ENCODE assay signal across 7 cellular contexts in genomic region chr1:202143011-202143767, GRCh38. TPM values are rescaled to one million over a fixed set of nuclear protein-coding genes. Genes with fewer than 3 reads are reported as not detected.
A peak's percentile ranks its signal among the peaks of the same experiment; 100 is the strongest.
DNase-seq lines count a peak whose midpoint lies in the region; ATAC-seq, FAIRE-seq and TF ChIP-seq lines count a peak whose summit lies in the region.

No MANE protein-coding gene starts in this region.

- TF ChIP-seq RAD21 in H1 (IDR thresholded peaks at IDR 0.05 in 1 of 2, conservative IDR thresholded peaks at IDR 0.05 in 1 of 2; ENCODE audit: low read depth in 2 of 2, low read length in 2 of 2), result no peak

- no peak overlapping the region for H3K14ac ChIP-seq in H1 (ENCODE audit: insufficient read length)

- peak overlapping the region; percentile 84; the same call in 1 of the 2 replicates for H2AK5ac ChIP-seq in H1 (ENCODE audit: low read depth, low read length)

- no peak for DNase-seq in SJSA1 (ENCODE audit: low read depth in 1 of 2, low spot score in 2 of 2)
- no peak for DNase-seq in H1 (ENCODE audit: low read depth in 1 of 2, low spot score in 2 of 2)
- DNase-seq in NCI-H1092 treated with DMSO at 0.1 percent for 48 hours (lab: John Stamatoyannopoulos, UW), result no peak
- no peak for DNase-seq in stimulated activated CD4-positive, alpha-beta T cell treated with anti-CD3 and anti-CD28 coated beads, Interleukin-2, amount 100 ng/mL, for 48 hours

- no peak for TF ChIP-seq EP300 in H1 (IDR thresholded peaks at IDR 0.05; ENCODE audit: borderline replicate concordance in 1 of 2, low read depth in 2 of 2, low read length in 2 of 2)

- no peak overlapping the region for H2BK20ac ChIP-seq in H1 (ENCODE audit: low read length)

- TF ChIP-seq CTCF in H1 (IDR thresholded peaks at IDR 0.05; ENCODE audit: control extremely low read depth in 1 of 3, insufficient read depth in 1 of 3, low read depth in 1 of 3, low read length in 3 of 3), result no peak

- peak overlapping the region; percentile 81; the same call in 1 of the 2 replicates for H2BK5ac ChIP-seq in H1 (ENCODE audit: low read depth, low read length)

- TF ChIP-seq POLR2A in H1 (IDR thresholded peaks at IDR 0.05; ENCODE audit: control extremely low read depth in 1 of 2, low read depth in 2 of 2, low read length in 2 of 2), result no peak

- H4K91ac ChIP-seq in H1 (replicated peaks; ENCODE audit: insufficient read length, low read length), result peak overlapping the region; percentile 23

- POLR2A ChIA-PET in H1 (lab: Charles Lee; ENCODE audit: partially characterized antibody), result interaction anchor here (1.0 to 3.0 kb wide), 7 partner anchors 8 to 135 kb away, joined by 3 to 14 read pairs (median 7); partner anchors contain the start of gene ELF3

- peaks cover 4 to 11% of the 10 kb centered on the region in 2 experiments for H4K20me1 ChIP-seq in H1 (replicated peaks in 1 of 2; ENCODE audit: control insufficient read depth in 1 of 2, insufficient read depth in 2 of 2, low read length in 2 of 2)

- ATAC-seq in GM18868 (IDR thresholded peaks at IDR 0.05; ENCODE audit: unreplicated experiment) (peak; percentile 20), HG02938 (IDR thresholded peaks at IDR 0.05; ENCODE audit: unreplicated experiment) (peak; percentile 25)

- FAIRE-seq in H1 (lab: Jason Lieb, UNC), result no peak

- no peak overlapping the region for H4K5ac ChIP-seq in H1 (ENCODE audit: insufficient read length, low read depth, low read length)

- no peak overlapping the region for H3K4ac ChIP-seq in H1 (replicated peaks; ENCODE audit: insufficient read length, low read depth, low read length)

- H3K18ac ChIP-seq in H1 (ENCODE audit: extremely low read depth, low read length), result peak overlapping the region; percentile 96

- no peak overlapping the region for H4K8ac ChIP-seq in H1 (ENCODE audit: extremely low read depth, insufficient read depth, low read length)

- H3K27ac ChIP-seq in SJSA1, result no peak overlapping the region
- H3K27ac ChIP-seq in H1 (ENCODE audit: low read depth, low read length), result no peak overlapping the region
- peak overlapping the region; percentile 53 to 75 for H3K27ac ChIP-seq in mucosa of rectum (ENCODE audit: low read depth in 2 of 2, low read length in 2 of 2)

- 56% methylated on average over 17 of the region's 17 CpGs; no CpG with 5 or more reads in 1 of the 2 experiments for WGBS in H1 (ENCODE audit: extremely low coverage in 1 of 2, insufficient coverage in 1 of 2, insufficient read length in 1 of 2, insufficient replicate concordance in 2 of 2, low coverage in 1 of 2, low lambda C conversion rate in 2 of 2, missing lambda C conversion rate in 1 of 2), 2 experiments

- no peak overlapping the region for H2AFZ ChIP-seq in H1 (ENCODE audit: low read length)

- peaks cover 8% of the 10 kb centered on the region for H3K79me1 ChIP-seq in H1 (ENCODE audit: low read depth, low read length)

- peaks cover 38% of the 10 kb centered on the region for H3K36me3 ChIP-seq in SJSA1
- H3K36me3 ChIP-seq in H1 (ENCODE audit: control insufficient read depth in 2 of 4, insufficient read depth in 4 of 4, low read length in 3 of 4), result no peaks in the 10 kb centered on the region
- peaks cover 2 to 3% of the 10 kb centered on the region in 2 donors for H3K36me3 ChIP-seq in mucosa of rectum (ENCODE audit: control insufficient read depth in 2 of 2, insufficient read depth in 2 of 2, low read length in 2 of 2)

- no peak overlapping the region for H3K23ac ChIP-seq in H1 (ENCODE audit: insufficient read length)

- H3K4me2 ChIP-seq in H1 (ENCODE audit: insufficient read depth in 1 of 2, low read depth in 2 of 2, low read length in 2 of 2), result peak overlapping the region; percentile 78 to 92

- peaks cover 13% of the 10 kb centered on the region for H3K23me2 ChIP-seq in H1 (ENCODE audit: low read depth, low read length)

- H2BK120ac ChIP-seq in H1 (replicated peaks; ENCODE audit: low read depth, low read length), result no peak overlapping the region

- peaks cover 3 to 43% of the 10 kb centered on the region in 2 experiments; a peak in 3 of 4 replicates for H3K79me2 ChIP-seq in H1 (ENCODE audit: control insufficient read depth in 1 of 2, insufficient read depth in 2 of 2, low read length in 2 of 2)

- H3K9me3 ChIP-seq in SJSA1 (replicated peaks) (no peaks in the 10 kb centered on the region; the same call in 1 of the 2 replicates), H1 (ENCODE audit: insufficient read depth in 2 of 2, low read depth in 1 of 2, low read length in 1 of 2) (no peaks in the 10 kb centered on the region), mucosa of rectum (ENCODE audit: control insufficient read depth in 2 of 2, low read length in 2 of 2) (no peaks in the 10 kb centered on the region)

- CTCF ChIA-PET in H1 (lab: Charles Lee; ENCODE audit: partially characterized antibody), result interaction anchor here (0.8 to 6.1 kb wide), 8 partner anchors 8 to 144 kb away, joined by 3 to 50 read pairs (median 6); partner anchors contain the start of gene GPR37L1

- H2BK12ac ChIP-seq in H1 (ENCODE audit: low read depth, low read length), result peak overlapping the region; percentile 87; the same call in 1 of the 2 replicates

- peak overlapping the region; percentile 7 for H2BK15ac ChIP-seq in H1 (ENCODE audit: low read length)

- H3K9ac ChIP-seq in H1 (replicated peaks in 1 of 4; ENCODE audit: extremely low read depth in 1 of 4, low read depth in 3 of 4, low read length in 3 of 4), result peak overlapping the region in 3 of 4 experiments; percentile 46 to 79 (median 58); a peak in 5 of 7 replicates
- peak overlapping the region; percentile 73 to 90 for H3K9ac ChIP-seq in mucosa of rectum (ENCODE audit: low read depth in 1 of 2, low read length in 2 of 2)

- H3K4me3 ChIP-seq in SJSA1 (peak overlapping the region; percentile 99), H1 (ENCODE audit: extremely low read depth in 1 of 4, insufficient read depth in 2 of 4, low read depth in 3 of 4, low read length in 4 of 4) (peak overlapping the region; percentile 62 to 78 (median 72)), mucosa of rectum (ENCODE audit: low read length in 2 of 2) (peak overlapping the region; percentile 65 to 89)

- H3K27me3 ChIP-seq in SJSA1 (replicated peaks) (no peaks in the 10 kb centered on the region), H1 (replicated peaks in 1 of 4; ENCODE audit: control insufficient read depth in 3 of 4, extremely low read depth in 1 of 4, insufficient read depth in 3 of 4, low read length in 3 of 4) (peaks cover 0 to 7% (median 2%) of the 10 kb centered on the region in 4 experiments; a peak in 3 of 7 replicates), mucosa of rectum (ENCODE audit: control insufficient read depth in 2 of 2, insufficient read depth in 2 of 2, low read length in 2 of 2) (no peaks in the 10 kb centered on the region)

- H3K4me1 ChIP-seq in SJSA1 (replicated peaks) (peaks cover 23% of the 10 kb centered on the region), H1 (replicated peaks in 1 of 4; ENCODE audit: control insufficient read depth in 3 of 4, insufficient read depth in 4 of 4, low read length in 3 of 4) (peaks cover 3 to 13% (median 9%) of the 10 kb centered on the region in 4 experiments; a peak in 6 of 7 replicates), mucosa of rectum (ENCODE audit: control insufficient read depth in 2 of 2, insufficient read depth in 2 of 2, low read length in 2 of 2) (peaks cover 12 to 14% of the 10 kb centered on the region in 2 donors)

- peak overlapping the region; percentile 5 for H3K56ac ChIP-seq in H1 (replicated peaks; ENCODE audit: insufficient read length, low read depth, low read length)

RNA-seq across cellular contexts. Expression of gene ARL8A, which starts 1.3 kb away (rescaled TPM):
- total RNA-seq in SJSA1 (2014; rRNA removed; shearing (Covaris generic)), result 21.1 and 31.7 TPM in 2 replicates
- 58.7 and 59.0 TPM in 2 replicates for total RNA-seq in H1 (2021; fragmentation: NEBNext Ultra II Directional; extraction: Animal tissue kit (Norgen Biotek cat#: 25700))
- polyA plus RNA-seq in H1 (2011; rRNA removed), result 40.3 and 41.7 TPM in 2 replicates
- 39.3 TPM for polyA plus RNA-seq in H1 (2011; cell fraction: cytosol; rRNA removed)
- 35.6 TPM for polyA plus RNA-seq in H1 (2011; cell fraction: nucleus; rRNA removed)
- 35.1 to 57.5 TPM (median 42.3 TPM) in 4 replicates for polyA plus RNA-seq in H1 (2012, experiment 1 of 2)
- 35.7 TPM for polyA plus RNA-seq in H1 (2012, experiment 2 of 2)
- 26.4 TPM for polyA plus RNA-seq in H1 (2013, experiment 1 of 2)
- polyA plus RNA-seq in H1 (2013, experiment 2 of 2), result 26.9 TPM
- 20.7 and 22.3 TPM in 2 replicates for polyA minus RNA-seq in H1 (2011; rRNA and poly(A)+ RNA removed)
- 23.3 TPM for polyA minus RNA-seq in H1 (2011; cell fraction: cytosol; rRNA and poly(A)+ RNA removed)
- 16.2 TPM for polyA minus RNA-seq in H1 (2011; cell fraction: nucleus; rRNA and poly(A)+ RNA removed)

RNA-seq across cellular contexts. Expression of gene PTPN7, which starts 17.2 kb away (rescaled TPM):
- total RNA-seq in SJSA1 (2014; rRNA removed; shearing (Covaris generic)), result not detected in 2 replicates
- not detected in 2 replicates for total RNA-seq in H1 (2021; fragmentation: NEBNext Ultra II Directional; extraction: Animal tissue kit (Norgen Biotek cat#: 25700))
- 0.20 TPM in 2 replicates for polyA plus RNA-seq in H1 (2011; rRNA removed)
- 0.31 TPM for polyA plus RNA-seq in H1 (2011; cell fraction: cytosol; rRNA removed)
- 0.46 TPM for polyA plus RNA-seq in H1 (2011; cell fraction: nucleus; rRNA removed)
- 0.11 to 0.37 TPM (median 0.14 TPM) in 3 of 4 replicates, not detected in the other for polyA plus RNA-seq in H1 (2012, experiment 1 of 2)
- 0.13 TPM for polyA plus RNA-seq in H1 (2012, experiment 2 of 2)
- 0.12 TPM for polyA plus RNA-seq in H1 (2013, experiment 1 of 2)
- 0.11 TPM for polyA plus RNA-seq in H1 (2013, experiment 2 of 2)
- polyA minus RNA-seq in H1 (2011; rRNA and poly(A)+ RNA removed), result 0.10 TPM in 1 of 2 replicates, not detected in the other
- not detected for polyA minus RNA-seq in H1 (2011; cell fraction: cytosol; rRNA and poly(A)+ RNA removed)
- polyA minus RNA-seq in H1 (2011; cell fraction: nucleus; rRNA and poly(A)+ RNA removed), result not detected

RNA-seq across cellular contexts. Expression of gene GPR37L1, which starts 20.5 kb away (rescaled TPM):
- total RNA-seq in SJSA1 (2014; rRNA removed; shearing (Covaris generic)), result 0.05 TPM in 1 of 2 replicates, not detected in the other
- 0.08 and 0.13 TPM in 2 replicates for total RNA-seq in H1 (2021; fragmentation: NEBNext Ultra II Directional; extraction: Animal tissue kit (Norgen Biotek cat#: 25700))
- 0.23 and 0.25 TPM in 2 replicates for polyA plus RNA-seq in H1 (2011; rRNA removed)
- polyA plus RNA-seq in H1 (2011; cell fraction: cytosol; rRNA removed), result 0.16 TPM
- 0.17 TPM for polyA plus RNA-seq in H1 (2011; cell fraction: nucleus; rRNA removed)
- polyA plus RNA-seq in H1 (2012, experiment 1 of 2), result 0.18 to 0.20 TPM (median 0.20 TPM) in 4 replicates
- polyA plus RNA-seq in H1 (2012, experiment 2 of 2), result 0.09 TPM
- 0.10 TPM for polyA plus RNA-seq in H1 (2013, experiment 1 of 2)
- 0.15 TPM for polyA plus RNA-seq in H1 (2013, experiment 2 of 2)
- polyA minus RNA-seq in H1 (2011; rRNA and poly(A)+ RNA removed), result 0.13 and 0.22 TPM in 2 replicates
- polyA minus RNA-seq in H1 (2011; cell fraction: cytosol; rRNA and poly(A)+ RNA removed), result not detected
- 0.50 TPM for polyA minus RNA-seq in H1 (2011; cell fraction: nucleus; rRNA and poly(A)+ RNA removed)

RNA-seq across cellular contexts. Expression of gene LGR6, which starts 50.4 kb away (rescaled TPM):
- not detected in 2 replicates for total RNA-seq in SJSA1 (2014; rRNA removed; shearing (Covaris generic))
- 0.50 and 1.1 TPM in 2 replicates for total RNA-seq in H1 (2021; fragmentation: NEBNext Ultra II Directional; extraction: Animal tissue kit (Norgen Biotek cat#: 25700))
- polyA plus RNA-seq in H1 (2011; rRNA removed), result 1.0 and 1.3 TPM in 2 replicates
- polyA plus RNA-seq in H1 (2011; cell fraction: cytosol; rRNA removed), result 0.56 TPM
- polyA plus RNA-seq in H1 (2011; cell fraction: nucleus; rRNA removed), result 1.6 TPM
- 0.36 to 1.2 TPM (median 0.82 TPM) in 4 replicates for polyA plus RNA-seq in H1 (2012, experiment 1 of 2)
- polyA plus RNA-seq in H1 (2012, experiment 2 of 2), result 0.59 TPM
- polyA plus RNA-seq in H1 (2013, experiment 1 of 2), result 1.0 TPM
- 1.0 TPM for polyA plus RNA-seq in H1 (2013, experiment 2 of 2)
- polyA minus RNA-seq in H1 (2011; rRNA and poly(A)+ RNA removed), result 0.66 and 0.91 TPM in 2 replicates
- polyA minus RNA-seq in H1 (2011; cell fraction: cytosol; rRNA and poly(A)+ RNA removed), result 2.3 TPM
- polyA minus RNA-seq in H1 (2011; cell fraction: nucleus; rRNA and poly(A)+ RNA removed), result 1.7 TPM

Comparison
In these comparisons a context has a peak if more than half of its experiments do, and no peak if none do; other contexts are left out.
1. H3K27ac ChIP-seq: peak in mucosa of rectum (2 of 2); none in SJSA1 (single experiment) and H1 (single experiment).
2. Peak in every context shown above with its lines, with median percentiles within 50 percentile points of each other: H3K4me3 ChIP-seq.